ENCODE assay signal across 26 cellular contexts in the genomic region with DNA sequence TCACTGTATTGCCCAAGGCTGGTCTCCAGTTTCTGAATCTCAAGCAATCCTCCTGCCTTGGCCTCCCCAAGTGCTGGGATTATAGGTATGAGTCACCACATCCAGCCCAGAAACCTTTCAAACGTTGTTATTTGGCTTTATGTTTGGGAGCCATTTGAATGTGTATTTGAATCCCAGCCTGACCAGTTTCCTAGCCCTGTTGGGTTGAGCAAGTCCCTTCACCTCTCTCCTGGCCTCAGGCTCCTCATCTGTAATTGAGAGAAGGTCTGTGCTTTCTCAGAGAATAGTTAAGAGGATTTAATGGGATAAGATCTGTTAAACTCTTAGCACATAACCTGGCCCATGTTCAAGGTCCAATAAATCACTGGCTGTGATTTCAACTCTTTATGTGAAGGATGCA.
"Had no signal": no experiment of that assay in that cellular context is flagged by ENCODE, and none has a peak within 500 bp of the region (broad histone marks: within the 10 kb centered on the region; RNA-seq: fewer than 3 reads in every experiment).

No MANE protein-coding gene starts in this region.

- H3K27me3 ChIP-seq: adrenal gland, body of pancreas, cardiac muscle cell, colonic mucosa had no signal

- H3K4me3 ChIP-seq: adrenal gland, body of pancreas, cardiac muscle cell, colonic mucosa had no signal

- H3K36me3 ChIP-seq: adrenal gland, cardiac muscle cell, colonic mucosa had no signal

- H3K27ac Mint-ChIP-seq: activated CD8-positive, alpha-beta T cell treated with anti-CD3 and anti-CD28 coated beads for 36 hours; activated naive CD4-positive, alpha-beta T cell treated with anti-CD3 and anti-CD28 coated beads for 36 hours; activated naive CD8-positive, alpha-beta T cell treated with anti-CD3 and anti-CD28 coated beads for 36 hours; activated naive CD8-positive, alpha-beta T cell treated with anti-CD3 and anti-CD28 coated beads, Interleukin-2, amount 50 U/mL, for 24 hours; activated T-helper 17 cell treated with anti-CD3 and anti-CD28 coated beads, Interleukin-2, amount 50 U/mL, for 72 hours; endodermal cell; T-helper 17 cell; WTC11 had no signal

- H3K9me3 ChIP-seq: adrenal gland, body of pancreas, colonic mucosa had no signal

- H3K4me3 Mint-ChIP-seq: activated CD8-positive, alpha-beta T cell treated with anti-CD3 and anti-CD28 coated beads for 36 hours; activated naive CD4-positive, alpha-beta T cell treated with anti-CD3 and anti-CD28 coated beads for 36 hours; activated naive CD4-positive, alpha-beta T cell treated with anti-CD3 and anti-CD28 coated beads, Interleukin-2, amount 50 U/mL, for 24 hours; activated naive CD8-positive, alpha-beta T cell treated with anti-CD3 and anti-CD28 coated beads for 36 hours; activated naive CD8-positive, alpha-beta T cell treated with anti-CD3 and anti-CD28 coated beads, Interleukin-2, amount 50 U/mL, for 24 hours; activated T-cell treated with anti-CD3 and anti-CD28 coated beads, Interleukin-2, amount 50 U/mL, for 4 hours; activated T-helper 17 cell treated with anti-CD3 and anti-CD28 coated beads, Interleukin-2, amount 50 U/mL, for 72 hours; endodermal cell; T-helper 17 cell; WTC11 had no signal

- DNase-seq: activated CD4-positive, alpha-beta T cell treated with anti-CD3 and anti-CD28 coated beads for 1 hour; activated CD4-positive, alpha-beta T cell treated with anti-CD3 and anti-CD28 coated beads for 48 hours; activated CD4-positive, alpha-beta T cell treated with anti-CD3 and anti-CD28 coated beads, Interleukin-2, amount 50 U/mL, for 1 hour; activated CD4-positive, alpha-beta T cell treated with anti-CD3 and anti-CD28 coated beads, Interleukin-2, amount 50 U/mL, for 48 hours; activated CD8-positive, alpha-beta memory T cell treated with anti-CD3 and anti-CD28 coated beads for 24 hours; activated CD8-positive, alpha-beta T cell treated with anti-CD3 and anti-CD28 coated beads for 36 hours; activated effector memory CD4-positive, alpha-beta T cell treated with Interleukin-2 at 50 U/mL for 16 hours; activated naive CD4-positive, alpha-beta T cell treated with anti-CD3 and anti-CD28 coated beads for 36 hours; activated naive CD8-positive, alpha-beta T cell treated with anti-CD3 and anti-CD28 coated beads for 36 hours; activated naive CD8-positive, alpha-beta T cell treated with anti-CD3 and anti-CD28 coated beads, Interleukin-2, amount 50 U/mL, for 24 hours; activated T-cell treated with anti-CD3 and anti-CD28 coated beads, Interleukin-2, amount 50 U/mL, for 4 hours; adrenal gland; aorta; body of pancreas; central memory CD4-positive, alpha-beta T cell; colonic mucosa; effector memory CD4-positive, alpha-beta T cell; endodermal cell; foreskin fibroblast; head of caudate nucleus; T-helper 1 cell; T-helper 17 cell had no signal

- H3K4me1 Mint-ChIP-seq: activated naive CD4-positive, alpha-beta T cell treated with anti-CD3 and anti-CD28 coated beads, Interleukin-2, amount 50 U/mL, for 24 hours; activated naive CD8-positive, alpha-beta T cell treated with anti-CD3 and anti-CD28 coated beads for 36 hours; activated naive CD8-positive, alpha-beta T cell treated with anti-CD3 and anti-CD28 coated beads, Interleukin-2, amount 50 U/mL, for 24 hours; activated T-helper 17 cell treated with anti-CD3 and anti-CD28 coated beads, Interleukin-2, amount 50 U/mL, for 72 hours; T-helper 17 cell; WTC11 had no signal

- H3K27ac ChIP-seq: adrenal gland, body of pancreas, cardiac muscle cell, colonic mucosa had no signal

- H3K27me3 Mint-ChIP-seq: activated CD8-positive, alpha-beta T cell treated with anti-CD3 and anti-CD28 coated beads for 36 hours; activated naive CD4-positive, alpha-beta T cell treated with anti-CD3 and anti-CD28 coated beads, Interleukin-2, amount 50 U/mL, for 24 hours; activated naive CD8-positive, alpha-beta T cell treated with anti-CD3 and anti-CD28 coated beads for 36 hours; activated naive CD8-positive, alpha-beta T cell treated with anti-CD3 and anti-CD28 coated beads, Interleukin-2, amount 50 U/mL, for 24 hours; activated T-helper 17 cell treated with anti-CD3 and anti-CD28 coated beads, Interleukin-2, amount 50 U/mL, for 72 hours; T-helper 17 cell had no signal

- H3K9me3 Mint-ChIP-seq: activated naive CD4-positive, alpha-beta T cell treated with anti-CD3 and anti-CD28 coated beads, Interleukin-2, amount 50 U/mL, for 24 hours; activated T-cell treated with anti-CD3 and anti-CD28 coated beads, Interleukin-2, amount 50 U/mL, for 4 hours; endodermal cell had no signal

- H3K36me3 Mint-ChIP-seq: activated naive CD4-positive, alpha-beta T cell treated with anti-CD3 and anti-CD28 coated beads, Interleukin-2, amount 50 U/mL, for 24 hours; activated naive CD8-positive, alpha-beta T cell treated with anti-CD3 and anti-CD28 coated beads for 36 hours had no signal
